In the genomic region with DNA sequence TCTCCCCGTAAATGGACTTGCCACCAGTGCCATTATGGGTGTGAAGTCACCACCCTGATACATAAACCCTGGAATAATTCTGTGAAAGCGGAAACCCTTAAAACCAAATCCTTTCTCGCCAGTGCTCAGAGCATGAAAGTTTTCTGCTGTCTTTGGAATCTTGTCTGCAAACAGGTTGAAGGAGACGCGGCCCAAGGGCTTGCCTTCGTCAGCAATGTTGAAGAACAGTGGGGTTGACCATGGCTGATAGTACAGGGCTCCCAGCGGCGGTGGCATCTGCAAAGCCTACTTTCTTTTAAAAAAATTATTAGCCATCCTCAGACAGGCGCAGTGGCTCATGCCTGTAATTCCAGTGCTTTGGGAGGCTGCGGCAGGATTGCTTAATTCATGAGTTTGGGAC, we compare ENCODE assay signal across 1 cellular context.
TF ChIP-seq lines count a peak whose summit lies in the region.

No MANE protein-coding gene starts in this region.

TF ChIP-seq in GM23338, 12 proteins besides CTCF, POLR2A, EP300 and RAD21 (continued from another document):
- TF ChIP-seq, protein P1, sequence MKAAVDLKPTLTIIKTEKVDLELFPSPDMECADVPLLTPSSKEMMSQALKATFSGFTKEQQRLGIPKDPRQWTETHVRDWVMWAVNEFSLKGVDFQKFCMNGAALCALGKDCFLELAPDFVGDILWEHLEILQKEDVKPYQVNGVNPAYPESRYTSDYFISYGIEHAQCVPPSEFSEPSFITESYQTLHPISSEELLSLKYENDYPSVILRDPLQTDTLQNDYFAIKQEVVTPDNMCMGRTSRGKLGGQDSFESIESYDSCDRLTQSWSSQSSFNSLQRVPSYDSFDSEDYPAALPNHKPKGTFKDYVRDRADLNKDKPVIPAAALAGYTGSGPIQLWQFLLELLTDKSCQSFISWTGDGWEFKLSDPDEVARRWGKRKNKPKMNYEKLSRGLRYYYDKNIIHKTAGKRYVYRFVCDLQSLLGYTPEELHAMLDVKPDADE (IDR thresholded peaks at IDR 0.05), result no peak
- no peak for TF ChIP-seq ZNF114 (CRISPR knock-in tag; IDR thresholded peaks at IDR 0.05)
- TF ChIP-seq JUNB (IDR thresholded peaks at IDR 0.05; ENCODE audit: unreplicated experiment), result no peak
- TF ChIP-seq EZH2 (IDR thresholded peaks at IDR 0.05; ENCODE audit: low read depth, unreplicated experiment), result no peak
- no peak for TF ChIP-seq STAT1 (IDR thresholded peaks at IDR 0.05; ENCODE audit: unreplicated experiment)
- TF ChIP-seq, protein P2, sequence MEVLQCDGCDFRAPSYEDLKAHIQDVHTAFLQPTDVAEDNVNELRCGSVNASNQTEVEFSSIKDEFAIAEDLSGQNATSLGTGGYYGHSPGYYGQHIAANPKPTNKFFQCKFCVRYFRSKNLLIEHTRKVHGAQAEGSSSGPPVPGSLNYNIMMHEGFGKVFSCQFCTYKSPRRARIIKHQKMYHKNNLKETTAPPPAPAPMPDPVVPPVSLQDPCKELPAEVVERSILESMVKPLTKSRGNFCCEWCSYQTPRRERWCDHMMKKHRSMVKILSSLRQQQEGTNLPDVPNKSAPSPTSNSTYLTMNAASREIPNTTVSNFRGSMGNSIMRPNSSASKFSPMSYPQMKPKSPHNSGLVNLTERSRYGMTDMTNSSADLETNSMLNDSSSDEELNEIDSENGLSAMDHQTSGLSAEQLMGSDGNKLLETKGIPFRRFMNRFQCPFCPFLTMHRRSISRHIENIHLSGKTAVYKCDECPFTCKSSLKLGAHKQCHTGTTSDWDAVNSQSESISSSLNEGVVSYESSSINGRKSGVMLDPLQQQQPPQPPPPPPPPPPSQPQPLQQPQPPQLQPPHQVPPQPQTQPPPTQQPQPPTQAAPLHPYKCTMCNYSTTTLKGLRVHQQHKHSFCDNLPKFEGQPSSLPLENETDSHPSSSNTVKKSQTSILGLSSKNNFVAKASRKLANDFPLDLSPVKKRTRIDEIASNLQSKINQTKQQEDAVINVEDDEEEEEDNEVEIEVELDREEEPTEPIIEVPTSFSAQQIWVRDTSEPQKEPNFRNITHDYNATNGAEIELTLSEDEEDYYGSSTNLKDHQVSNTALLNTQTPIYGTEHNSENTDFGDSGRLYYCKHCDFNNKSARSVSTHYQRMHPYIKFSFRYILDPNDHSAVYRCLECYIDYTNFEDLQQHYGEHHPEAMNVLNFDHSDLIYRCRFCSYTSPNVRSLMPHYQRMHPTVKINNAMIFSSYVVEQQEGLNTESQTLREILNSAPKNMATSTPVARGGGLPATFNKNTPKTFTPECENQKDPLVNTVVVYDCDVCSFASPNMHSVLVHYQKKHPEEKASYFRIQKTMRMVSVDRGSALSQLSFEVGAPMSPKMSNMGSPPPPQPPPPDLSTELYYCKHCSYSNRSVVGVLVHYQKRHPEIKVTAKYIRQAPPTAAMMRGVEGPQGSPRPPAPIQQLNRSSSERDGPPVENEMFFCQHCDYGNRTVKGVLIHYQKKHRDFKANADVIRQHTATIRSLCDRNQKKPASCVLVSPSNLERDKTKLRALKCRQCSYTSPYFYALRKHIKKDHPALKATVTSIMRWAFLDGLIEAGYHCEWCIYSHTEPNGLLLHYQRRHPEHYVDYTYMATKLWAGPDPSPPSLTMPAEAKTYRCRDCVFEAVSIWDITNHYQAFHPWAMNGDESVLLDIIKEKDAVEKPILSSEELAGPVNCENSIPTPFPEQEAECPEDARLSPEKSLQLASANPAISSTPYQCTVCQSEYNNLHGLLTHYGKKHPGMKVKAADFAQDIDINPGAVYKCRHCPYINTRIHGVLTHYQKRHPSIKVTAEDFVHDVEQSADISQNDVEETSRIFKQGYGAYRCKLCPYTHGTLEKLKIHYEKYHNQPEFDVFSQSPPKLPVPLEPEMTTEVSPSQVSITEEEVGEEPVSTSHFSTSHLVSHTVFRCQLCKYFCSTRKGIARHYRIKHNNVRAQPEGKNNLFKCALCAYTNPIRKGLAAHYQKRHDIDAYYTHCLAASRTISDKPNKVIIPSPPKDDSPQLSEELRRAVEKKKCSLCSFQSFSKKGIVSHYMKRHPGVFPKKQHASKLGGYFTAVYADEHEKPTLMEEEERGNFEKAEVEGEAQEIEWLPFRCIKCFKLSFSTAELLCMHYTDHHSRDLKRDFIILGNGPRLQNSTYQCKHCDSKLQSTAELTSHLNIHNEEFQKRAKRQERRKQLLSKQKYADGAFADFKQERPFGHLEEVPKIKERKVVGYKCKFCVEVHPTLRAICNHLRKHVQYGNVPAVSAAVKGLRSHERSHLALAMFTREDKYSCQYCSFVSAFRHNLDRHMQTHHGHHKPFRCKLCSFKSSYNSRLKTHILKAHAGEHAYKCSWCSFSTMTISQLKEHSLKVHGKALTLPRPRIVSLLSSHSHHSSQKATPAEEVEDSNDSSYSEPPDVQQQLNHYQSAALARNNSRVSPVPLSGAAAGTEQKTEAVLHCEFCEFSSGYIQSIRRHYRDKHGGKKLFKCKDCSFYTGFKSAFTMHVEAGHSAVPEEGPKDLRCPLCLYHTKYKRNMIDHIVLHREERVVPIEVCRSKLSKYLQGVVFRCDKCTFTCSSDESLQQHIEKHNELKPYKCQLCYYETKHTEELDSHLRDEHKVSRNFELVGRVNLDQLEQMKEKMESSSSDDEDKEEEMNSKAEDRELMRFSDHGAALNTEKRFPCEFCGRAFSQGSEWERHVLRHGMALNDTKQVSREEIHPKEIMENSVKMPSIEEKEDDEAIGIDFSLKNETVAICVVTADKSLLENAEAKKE (CRISPR knock-in tag; IDR thresholded peaks at IDR 0.05), result no peak
- TF ChIP-seq NANOG (IDR thresholded peaks at IDR 0.05; ENCODE audit: borderline replicate concordance), result no peak
- no peak for TF ChIP-seq POLR2AphosphoS5 (IDR thresholded peaks at IDR 0.05; ENCODE audit: low read depth)
